8 cellular contexts compared by ENCODE assay signal in the genomic region with DNA sequence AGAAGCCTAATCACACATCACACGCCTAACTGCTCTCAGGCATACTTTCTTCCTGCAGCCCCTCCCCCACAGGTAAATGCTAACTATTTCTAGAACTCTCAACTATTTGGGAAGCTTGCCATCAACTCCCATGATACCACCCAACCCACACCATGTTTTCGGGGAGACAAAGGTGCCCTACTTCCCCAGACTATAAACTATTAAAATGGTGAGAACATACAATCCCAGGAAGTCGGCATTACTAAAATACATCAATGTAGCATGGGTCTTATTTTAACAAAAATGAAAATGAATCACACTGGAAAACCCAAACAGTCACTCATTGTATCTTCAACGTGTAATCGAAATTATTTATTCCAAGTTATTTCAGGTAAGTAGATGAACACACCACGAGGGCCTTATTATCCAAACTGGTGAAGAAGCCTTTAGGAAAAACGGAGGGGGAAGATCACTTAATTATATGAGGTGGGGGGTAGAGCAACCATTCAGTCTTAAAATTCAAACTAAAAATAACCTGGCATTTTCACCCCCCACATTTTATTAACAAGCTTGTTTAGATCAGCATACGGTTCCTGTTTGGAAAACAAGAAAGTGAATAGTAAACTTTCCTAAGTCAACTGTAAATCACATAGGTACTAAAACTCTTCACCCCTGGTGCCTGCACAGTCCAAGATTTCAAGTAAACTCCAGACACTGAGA. TPM values are rescaled to one million over a fixed set of nuclear protein-coding genes. Genes with fewer than 3 reads are reported as not detected.
DNase-seq lines count a peak whose midpoint lies in the region; ATAC-seq lines count a peak whose summit lies in the region.

No MANE protein-coding gene starts in this region.

- no peaks in the 10 kb centered on the region for H3K36me3 ChIP-seq in iPS-20b (ENCODE audit: insufficient read depth, low read depth, low read length)

- no peak for ATAC-seq in activated naive CD8-positive, alpha-beta T cell treated with anti-CD3 and anti-CD28 coated beads, Interleukin-2, amount 10 ng/mL, durations not matched to agents 7 days and 5 days (ENCODE audit: low read depth)
- ATAC-seq in HG03571 (IDR thresholded peaks at IDR 0.05; ENCODE audit: unreplicated experiment) (no peak), HG03175 (IDR thresholded peaks at IDR 0.05; ENCODE audit: unreplicated experiment) (no peak)

- H3K4me3 ChIP-seq in iPS-20b (ENCODE audit: low read length) (peak overlapping the region; percentile 96), skin epidermis (peak overlapping the region; percentile 64 to 97 (median 86))

- H3K9me3 ChIP-seq in iPS-20b (ENCODE audit: insufficient read depth, low read depth, low read length): no peaks in the 10 kb centered on the region

- H3K9me3 Mint-ChIP-seq in activated naive CD8-positive, alpha-beta T cell treated with anti-CD3 and anti-CD28 coated beads, Interleukin-2, amount 10 ng/mL, durations not matched to agents 7 days and 5 days: no peaks in the 10 kb centered on the region

- no peaks in the 10 kb centered on the region for H3K27me3 Mint-ChIP-seq in activated naive CD8-positive, alpha-beta T cell treated with anti-CD3 and anti-CD28 coated beads, Interleukin-2, amount 10 ng/mL, durations not matched to agents 7 days and 5 days

- H3K9ac ChIP-seq in iPS-20b (ENCODE audit: low read depth, low read length): peak overlapping the region; percentile 100

- peak; percentile 40 for DNase-seq in NCI-H1092 treated with DMSO at 0.1 percent for 48 hours (lab: John Stamatoyannopoulos, UW)
- DNase-seq in NCI-H1092 (lab: John Stamatoyannopoulos, UW): no peak
- DNase-seq in NCI-H146 treated with DMSO at 0.1 percent for 48 hours (lab: John Stamatoyannopoulos, UW; ENCODE audit: unreplicated experiment): peak; percentile 56
- DNase-seq in activated naive CD8-positive, alpha-beta T cell treated with anti-CD3 and anti-CD28 coated beads, Interleukin-2, amount 10 ng/mL, durations not matched to agents 7 days and 5 days: no peak

- peaks cover 49% of the 10 kb centered on the region for H3K4me1 Mint-ChIP-seq in activated naive CD8-positive, alpha-beta T cell treated with anti-CD3 and anti-CD28 coated beads, Interleukin-2, amount 10 ng/mL, durations not matched to agents 7 days and 5 days

- peak overlapping the region; percentile 100 for H3K4me3 Mint-ChIP-seq in activated naive CD8-positive, alpha-beta T cell treated with anti-CD3 and anti-CD28 coated beads, Interleukin-2, amount 10 ng/mL, durations not matched to agents 7 days and 5 days

- POLR2A ChIA-PET in activated naive CD8-positive, alpha-beta T cell treated with anti-CD3 and anti-CD28 coated beads, Interleukin-2, amount 10 ng/mL, durations not matched to agents 7 days and 5 days (lab: Charles Lee): interaction anchor here (0.9 to 6.0 kb wide), 3 partner anchors 85 to 344 kb away, joined by 3 to 149 read pairs (median 6); no protein-coding TSS in a partner anchor

- peaks cover 38% of the 10 kb centered on the region for H3K36me3 Mint-ChIP-seq in activated naive CD8-positive, alpha-beta T cell treated with anti-CD3 and anti-CD28 coated beads, Interleukin-2, amount 10 ng/mL, durations not matched to agents 7 days and 5 days

- H3K27me3 ChIP-seq in iPS-20b (ENCODE audit: insufficient read depth, low read length): no peaks in the 10 kb centered on the region

- H3K4me1 ChIP-seq in iPS-20b (ENCODE audit: insufficient read depth, low read length): peaks cover 39% of the 10 kb centered on the region

- peak overlapping the region; percentile 59 for H3K27ac ChIP-seq in iPS-20b (ENCODE audit: low read length)
- peak overlapping the region; percentile 85 to 100 (median 98) for H3K27ac ChIP-seq in skin epidermis

- peak overlapping the region; percentile 100 for H3K27ac Mint-ChIP-seq in activated naive CD8-positive, alpha-beta T cell treated with anti-CD3 and anti-CD28 coated beads, Interleukin-2, amount 10 ng/mL, durations not matched to agents 7 days and 5 days

RNA-seq across cellular contexts. Expression of a gene that starts 1.9 kb away (rescaled TPM):
- total RNA-seq in activated naive CD8-positive, alpha-beta T cell treated with anti-CD3 and anti-CD28 coated beads, Interleukin-2, amount 10 ng/mL, durations not matched to agents 7 days and 5 days: 100 to 1,000 TPM; 176 TPM

Comparison
In these comparisons a context has a peak if more than half of its experiments do, and no peak if none do; other contexts are left out.
1. DNase-seq: peak in NCI-H1092 treated with DMSO at 0.1 percent for 48 hours (single experiment) and NCI-H146 treated with DMSO at 0.1 percent for 48 hours (single experiment); none in NCI-H1092 (single experiment) and activated naive CD8-positive, alpha-beta T cell treated with anti-CD3 and anti-CD28 coated beads, Interleukin-2, amount 10 ng/mL, durations not matched to agents 7 days and 5 days (single experiment).